In genomic region chrX:149940015-149940716, GRCh38 we compare ENCODE assay signal across 8 cellular contexts. TPM values are rescaled to one million over a fixed set of nuclear protein-coding genes. Genes with fewer than 3 reads are reported as not detected.
DNase-seq lines count a peak whose midpoint lies in the region; ATAC-seq and TF ChIP-seq lines count a peak whose summit lies in the region.

No MANE protein-coding gene starts in this region.

- H3K27ac Mint-ChIP-seq in Caco-2 (ENCODE audit: unreplicated experiment) (peak overlapping the region; percentile 83), memory B cell (peak overlapping the region; percentile 99)

- H3K36me3 Mint-ChIP-seq in Caco-2 (ENCODE audit: insufficient read depth, unreplicated experiment), result peaks cover 13% of the 10 kb centered on the region
- peaks cover 10% of the 10 kb centered on the region for H3K36me3 Mint-ChIP-seq in memory B cell

- POLR2A ChIA-PET in Caco-2 (lab: Charles Lee), result interaction anchor here (0.5 kb wide), 1 partner anchor 400 kb away, joined by 5 read pairs; no protein-coding TSS in a partner anchor

- H3K4me1 Mint-ChIP-seq in Caco-2 (ENCODE audit: low read depth, unreplicated experiment) (no peaks in the 10 kb centered on the region), memory B cell (peaks cover 16% of the 10 kb centered on the region)

- H3K4me3 ChIP-seq in Caco-2 (ENCODE audit: low read depth, low read length), result peak overlapping the region; percentile 76
- peak overlapping the region; percentile 69 for H3K4me3 ChIP-seq in effector memory CD4-positive, alpha-beta T cell (ENCODE audit: insufficient read depth, low read depth, low read length, poor library complexity, severe bottlenecking)

- CTCF ChIA-PET in Caco-2 (lab: Charles Lee), result interaction anchor here (0.6 to 1.2 kb wide), 3 partner anchors 110 to 546 kb away, joined by 3 to 5 read pairs (median 4); no protein-coding TSS in a partner anchor

- no peaks in the 10 kb centered on the region for H3K36me3 ChIP-seq in Caco-2 (ENCODE audit: control insufficient read depth, insufficient read depth, low read length)
- no peaks in the 10 kb centered on the region for H3K36me3 ChIP-seq in effector memory CD4-positive, alpha-beta T cell (ENCODE audit: control insufficient read depth, insufficient read depth, low read length)

- peak in 1 of 2 experiments; percentile 39 for TF ChIP-seq CTCF in Caco-2 (IDR thresholded peaks at IDR 0.05; ENCODE audit: insufficient read depth in 1 of 2, low read depth in 1 of 2, low read length in 1 of 2, severe bottlenecking in 1 of 2, unreplicated experiment in 1 of 2)
- TF ChIP-seq CTCF in GM20000 (IDR thresholded peaks at IDR 0.05; ENCODE audit: extremely low read depth, missing control alignments), result no peak

- BruUV-seq in Caco-2 (replicated peaks; lab: Mats Ljungman, UMichigan), result no TSS peak

- H3K9me3 ChIP-seq in Caco-2, result no peaks in the 10 kb centered on the region
- H3K9me3 ChIP-seq in effector memory CD4-positive, alpha-beta T cell (ENCODE audit: control insufficient read depth, low read length), result no peaks in the 10 kb centered on the region

- intact Hi-C loops in Caco-2 (cut with micrococcal nuclease; ENCODE audit: unreplicated experiment), result no loop called here

- H3K4me1 ChIP-seq in Caco-2, result no peaks in the 10 kb centered on the region
- peaks cover 6% of the 10 kb centered on the region for H3K4me1 ChIP-seq in effector memory CD4-positive, alpha-beta T cell (ENCODE audit: control insufficient read depth, insufficient read depth, low read length, poor library complexity, severe bottlenecking)

- no peaks in the 10 kb centered on the region for H3K27me3 ChIP-seq in Caco-2 (replicated peaks; ENCODE audit: control insufficient read depth, insufficient read depth, low read length)
- H3K27me3 ChIP-seq in effector memory CD4-positive, alpha-beta T cell (replicated peaks; ENCODE audit: control insufficient read depth, insufficient read depth, low read length, poor library complexity, severe bottlenecking), result no peaks in the 10 kb centered on the region

- peak; percentile 47 for ATAC-seq in memory B cell (ENCODE audit: low read depth)

- H3K4me3 Mint-ChIP-seq in Caco-2 (ENCODE audit: unreplicated experiment) (peak overlapping the region; percentile 85), memory B cell (peak overlapping the region; percentile 98)

- H3K27me3 Mint-ChIP-seq in Caco-2 (ENCODE audit: insufficient read depth, unreplicated experiment) (no peaks in the 10 kb centered on the region), memory B cell (no peaks in the 10 kb centered on the region)

- H3K9me3 Mint-ChIP-seq in Caco-2 (ENCODE audit: unreplicated experiment) (no peaks in the 10 kb centered on the region), memory B cell (no peaks in the 10 kb centered on the region)

- peak overlapping the region; percentile 67 for H3K27ac ChIP-seq in effector memory CD4-positive, alpha-beta T cell (ENCODE audit: insufficient read depth, low read length, poor library complexity, severe bottlenecking)

- DNase-seq in Caco-2 (peak; percentile 92 to 96), GM20000 (ENCODE audit: low spot score) (peak; percentile 79), HS-5 (ENCODE audit: low read depth) (peak; percentile 81), NK-92 (lab: John Stamatoyannopoulos, UW; ENCODE audit: unreplicated experiment) (peak; percentile 54), memory B cell (ENCODE audit: low spot score in 2 of 2) (peak; percentile 76 to 85)
- DNase-seq in activated CD8-positive, alpha-beta memory T cell treated with anti-CD3 and anti-CD28 coated beads for 4 hours (ENCODE audit: low read depth in 2 of 2), result peak; percentile 79 to 83
- DNase-seq in effector memory CD4-positive, alpha-beta T cell, result peak; percentile 86 to 90 (median 87)
- peak; percentile 75 for DNase-seq in stimulated activated CD8-positive, alpha-beta memory T cell treated with anti-CD3 and anti-CD28 coated beads, Interleukin-12 subunit alpha, Interleukin-12 subunit beta, amount 100 ng/mL, for 1 hour (ENCODE audit: low read depth)

RNA-seq across cellular contexts. Expression of gene EOLA2, which starts 1.9 kb away (rescaled TPM):
- 28.0 and 32.1 TPM in 2 replicates for total RNA-seq in Caco-2 (2022)

RNA-seq across cellular contexts. Expression of gene HSFX4, which starts 10.8 kb away (rescaled TPM):
- not detected in 2 replicates for total RNA-seq in Caco-2 (2022)

RNA-seq across cellular contexts. Expression of gene MAGEA8, which starts 59.2 kb away (rescaled TPM):
- not detected in 2 replicates for total RNA-seq in Caco-2 (2022)

Comparison
In these comparisons a context has a peak if more than half of its experiments do, and no peak if none do; other contexts are left out.
1. Peak in every context shown above with its lines: DNase-seq, ATAC-seq, H3K4me3 ChIP-seq and H3K27ac ChIP-seq.